In the genomic region with DNA sequence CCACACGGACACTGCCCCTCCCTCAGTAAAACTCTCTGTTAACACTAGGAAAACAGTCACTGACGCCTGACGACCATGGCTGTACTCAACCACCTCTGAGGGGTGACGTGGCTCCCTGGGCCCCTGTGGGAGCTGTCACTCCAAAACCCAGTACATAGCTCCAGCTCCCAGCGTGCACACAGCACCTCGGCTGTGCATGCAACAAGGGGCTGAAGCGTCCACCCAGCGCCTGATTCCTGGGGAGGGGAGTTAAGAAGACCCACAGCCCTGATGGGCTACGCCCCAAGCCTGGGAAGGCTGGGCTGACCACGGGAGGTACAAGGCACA, we compare ENCODE assay signal across 33 cellular contexts.
"Had no signal": no experiment of that assay in that cellular context is flagged by ENCODE, and none has a peak within 500 bp of the region (broad histone marks: within the 10 kb centered on the region; RNA-seq: fewer than 3 reads in every experiment).

No MANE protein-coding gene starts in this region.

- H3K36me3 ChIP-seq: gastrocnemius medialis had no signal

- DNase-seq: activated B cell treated with CpG ODN at 0.5 μM for 24 hours; activated CD4-positive, alpha-beta T cell treated with anti-CD3 and anti-CD28 coated beads for 48 hours; activated CD4-positive, alpha-beta T cell treated with anti-CD3 and anti-CD28 coated beads, Interleukin-2, amount 50 U/mL, for 1 hour; activated CD4-positive, alpha-beta T cell treated with anti-CD3 and anti-CD28 coated beads, Interleukin-2, amount 50 U/mL, for 48 hours; activated CD8-positive, alpha-beta memory T cell treated with anti-CD3 and anti-CD28 coated beads for 24 hours; activated CD8-positive, alpha-beta T cell treated with anti-CD3 and anti-CD28 coated beads for 36 hours; activated effector memory CD4-positive, alpha-beta T cell treated with anti-CD3 and anti-CD28 coated beads, Interleukin-2, amount 50 U/mL, for 16 hours; activated naive CD4-positive, alpha-beta T cell treated with anti-CD3 and anti-CD28 coated beads for 36 hours; activated naive CD8-positive, alpha-beta T cell treated with anti-CD3 and anti-CD28 coated beads for 36 hours; activated naive CD8-positive, alpha-beta T cell treated with anti-CD3 and anti-CD28 coated beads, Interleukin-2, amount 50 U/mL, for 24 hours; activated T-cell treated with anti-CD3 and anti-CD28 coated beads, Interleukin-2, amount 50 U/mL, for 4 hours; adrenal gland; aorta; body of pancreas; cortex of kidney; dermis blood vessel endothelial cell; effector CD4-positive, alpha-beta T cell; effector memory CD8-positive, alpha-beta T cell; erythroblast; foreskin keratinocyte; gastrocnemius medialis; glutamatergic neuron; T-cell; T1000; WERI-Rb-1 had no signal

- H3K27me3 ChIP-seq: adrenal gland, body of pancreas, esophagus muscularis mucosa, foreskin keratinocyte, gastrocnemius medialis had no signal

- H3K4me3 ChIP-seq: adrenal gland, body of pancreas, esophagus muscularis mucosa, gastrocnemius medialis had no signal

- FAIRE-seq: colon had no signal

- H3K4me1 Mint-ChIP-seq: activated B cell treated with CpG ODN at 0.5 μM for 24 hours; activated naive CD4-positive, alpha-beta T cell treated with anti-CD3 and anti-CD28 coated beads, Interleukin-2, amount 50 U/mL, for 24 hours; activated naive CD8-positive, alpha-beta T cell treated with anti-CD3 and anti-CD28 coated beads for 36 hours; activated naive CD8-positive, alpha-beta T cell treated with anti-CD3 and anti-CD28 coated beads, Interleukin-2, amount 50 U/mL, for 24 hours; T-cell had no signal

- H3K4me1 ChIP-seq: adrenal gland, body of pancreas, esophagus muscularis mucosa, foreskin keratinocyte, gastrocnemius medialis had no signal

- H3K9me3 ChIP-seq: adrenal gland, body of pancreas, esophagus muscularis mucosa, gastrocnemius medialis had no signal

- H3K4me3 Mint-ChIP-seq: activated B cell treated with CpG ODN at 0.5 μM for 24 hours; activated CD8-positive, alpha-beta T cell treated with anti-CD3 and anti-CD28 coated beads for 36 hours; activated naive CD4-positive, alpha-beta T cell treated with anti-CD3 and anti-CD28 coated beads for 36 hours; activated naive CD4-positive, alpha-beta T cell treated with anti-CD3 and anti-CD28 coated beads, Interleukin-2, amount 50 U/mL, for 24 hours; activated naive CD8-positive, alpha-beta T cell treated with anti-CD3 and anti-CD28 coated beads for 36 hours; activated naive CD8-positive, alpha-beta T cell treated with anti-CD3 and anti-CD28 coated beads, Interleukin-2, amount 50 U/mL, for 24 hours; activated T-cell treated with anti-CD3 and anti-CD28 coated beads, Interleukin-2, amount 50 U/mL, for 4 hours; activated T-helper 1 cell treated with anti-CD3 and anti-CD28 coated beads, Interleukin-12 subunit alpha, Interleukin-12 subunit beta, Interleukin-2, Interleukin-4 antibody, amounts not matched to agents 30 ng/mL and 10 ng/mL and 1 ng/mL, durations not matched to agents 14 hours and 24 hours and 36 hours; effector memory CD8-positive, alpha-beta T cell; T-cell; T-helper 1 cell treated with Interleukin-12 subunit alpha and Interleukin-12 subunit beta and Interleukin-4 antibody, amounts not matched to agents 30 μg/mL and 1 μg/mL, for 36 hours; T-helper 2 cell treated with Interferon-gamma antibody and Interleukin-4, amounts not matched to agents 5 μg/mL and 100 μg/mL, for 36 hours had no signal

- ATAC-seq: activated CD4-positive, CD25-positive, alpha-beta regulatory T cell treated with anti-CD3 and anti-CD28 coated beads, Interleukin-2, amount 50 U/mL, for 24 hours; activated CD8-positive, alpha-beta T cell treated with anti-CD3 and anti-CD28 coated beads for 36 hours; activated naive CD8-positive, alpha-beta T cell treated with anti-CD3 and anti-CD28 coated beads, Interleukin-2, amount 50 U/mL, for 24 hours; activated T-cell treated with anti-CD3 and anti-CD28 coated beads, Interleukin-2, amount 50 U/mL, for 4 hours; body of pancreas; effector memory CD8-positive, alpha-beta T cell; foreskin keratinocyte; gastrocnemius medialis; T-cell had no signal

- H3K27me3 Mint-ChIP-seq: activated B cell treated with CpG ODN at 0.5 μM for 24 hours; activated CD8-positive, alpha-beta T cell treated with anti-CD3 and anti-CD28 coated beads for 36 hours; activated naive CD4-positive, alpha-beta T cell treated with anti-CD3 and anti-CD28 coated beads, Interleukin-2, amount 50 U/mL, for 24 hours; activated naive CD8-positive, alpha-beta T cell treated with anti-CD3 and anti-CD28 coated beads for 36 hours; activated naive CD8-positive, alpha-beta T cell treated with anti-CD3 and anti-CD28 coated beads, Interleukin-2, amount 50 U/mL, for 24 hours; effector memory CD8-positive, alpha-beta T cell; T-cell had no signal

- H3K27ac Mint-ChIP-seq: activated B cell treated with CpG ODN at 0.5 μM for 24 hours; activated CD8-positive, alpha-beta T cell treated with anti-CD3 and anti-CD28 coated beads for 36 hours; activated naive CD4-positive, alpha-beta T cell treated with anti-CD3 and anti-CD28 coated beads for 36 hours; activated naive CD4-positive, alpha-beta T cell treated with anti-CD3 and anti-CD28 coated beads, Interleukin-2, amount 50 U/mL, for 24 hours; activated naive CD8-positive, alpha-beta T cell treated with anti-CD3 and anti-CD28 coated beads for 36 hours; activated naive CD8-positive, alpha-beta T cell treated with anti-CD3 and anti-CD28 coated beads, Interleukin-2, amount 50 U/mL, for 24 hours; activated T-helper 1 cell treated with anti-CD3 and anti-CD28 coated beads, Interleukin-12 subunit alpha, Interleukin-12 subunit beta, Interleukin-2, Interleukin-4 antibody, amounts not matched to agents 30 ng/mL and 10 ng/mL and 1 ng/mL, durations not matched to agents 14 hours and 24 hours and 36 hours; activated T-helper 2 cell treated with anti-CD3 and anti-CD28 coated beads, Interferon-gamma antibody, Interleukin-2, Interleukin-4, amounts not matched to agents 10 μg/mL and 5 μg/mL and 100 μg/mL, durations not matched to agents 14 hours and 24 hours and 36 hours; T-cell; T-helper 1 cell treated with Interleukin-12 subunit alpha and Interleukin-12 subunit beta and Interleukin-4 antibody, amounts not matched to agents 30 μg/mL and 1 μg/mL, for 36 hours; T-helper 2 cell treated with Interferon-gamma antibody and Interleukin-4, amounts not matched to agents 5 μg/mL and 100 μg/mL, for 36 hours had no signal

- H3K27ac ChIP-seq: adrenal gland, body of pancreas, esophagus muscularis mucosa, foreskin keratinocyte, gastrocnemius medialis, WERI-Rb-1 had no signal

- H3K9me3 Mint-ChIP-seq: activated B cell treated with CpG ODN at 0.5 μM for 24 hours; activated CD8-positive, alpha-beta T cell treated with anti-CD3 and anti-CD28 coated beads for 36 hours; activated naive CD4-positive, alpha-beta T cell treated with anti-CD3 and anti-CD28 coated beads for 36 hours; activated naive CD4-positive, alpha-beta T cell treated with anti-CD3 and anti-CD28 coated beads, Interleukin-2, amount 50 U/mL, for 24 hours; activated naive CD8-positive, alpha-beta T cell treated with anti-CD3 and anti-CD28 coated beads for 36 hours; activated naive CD8-positive, alpha-beta T cell treated with anti-CD3 and anti-CD28 coated beads, Interleukin-2, amount 50 U/mL, for 24 hours; activated T-cell treated with anti-CD3 and anti-CD28 coated beads, Interleukin-2, amount 50 U/mL, for 4 hours; activated T-helper 1 cell treated with anti-CD3 and anti-CD28 coated beads, Interleukin-12 subunit alpha, Interleukin-12 subunit beta, Interleukin-2, Interleukin-4 antibody, amounts not matched to agents 30 ng/mL and 10 ng/mL and 1 ng/mL, durations not matched to agents 14 hours and 24 hours and 36 hours; activated T-helper 2 cell treated with anti-CD3 and anti-CD28 coated beads, Interferon-gamma antibody, Interleukin-2, Interleukin-4, amounts not matched to agents 10 μg/mL and 5 μg/mL and 100 μg/mL, durations not matched to agents 14 hours and 24 hours and 36 hours; effector memory CD8-positive, alpha-beta T cell; T-cell; T-helper 1 cell treated with Interleukin-12 subunit alpha and Interleukin-12 subunit beta and Interleukin-4 antibody, amounts not matched to agents 30 μg/mL and 1 μg/mL, for 36 hours; T-helper 2 cell treated with Interferon-gamma antibody and Interleukin-4, amounts not matched to agents 5 μg/mL and 100 μg/mL, for 36 hours had no signal
